18 cellular contexts compared by ENCODE assay signal in the genomic region with DNA sequence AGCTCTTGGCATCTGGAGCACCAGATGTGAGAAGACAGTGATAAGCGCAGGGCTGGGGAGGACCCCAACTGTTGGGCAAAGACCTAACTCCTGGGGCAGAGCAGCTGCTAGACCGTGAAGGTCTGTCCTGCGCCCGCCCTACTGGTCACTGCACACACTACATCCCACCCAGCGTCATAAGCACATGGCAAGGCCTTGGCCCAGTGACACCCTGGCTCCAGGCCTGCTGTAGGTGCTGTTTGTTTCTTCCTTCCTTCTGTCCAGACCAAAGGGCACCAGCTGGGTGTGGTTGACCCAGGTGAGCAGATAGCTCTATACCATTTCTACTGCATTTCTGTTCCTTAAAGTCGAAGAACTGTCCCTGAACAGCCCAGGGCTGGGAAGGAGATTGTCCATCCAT. TPM values are rescaled to one million over a fixed set of nuclear protein-coding genes. Genes with fewer than 3 reads are reported as not detected.
DNase-seq lines count a peak whose midpoint lies in the region; ATAC-seq and TF ChIP-seq lines count a peak whose summit lies in the region.
"Had no signal": no experiment of that assay in that cellular context is flagged by ENCODE, and none has a peak within 500 bp of the region (broad histone marks: within the 10 kb centered on the region; RNA-seq: fewer than 3 reads in every experiment).

No MANE protein-coding gene starts in this region.

- no peak overlapping the region for H3K27ac ChIP-seq in heart left ventricle

- POLR2A ChIA-PET in WTC11 (lab: Charles Lee) = no interaction called here

- intact Hi-C loops in natural killer cell (cut with micrococcal nuclease) (no loop called here), heart left ventricle (cut with DNase I) (no loop called here)

- 82 to 86% (median 85%) methylated on average over 6 of the region's 6 CpGs for WGBS in heart left ventricle, 4 donors

- no peaks in the 10 kb centered on the region for H3K36me3 ChIP-seq in heart left ventricle

- no peak overlapping the region for H3K4me3 Mint-ChIP-seq in natural killer cell treated with Interleukin-12 subunit alpha and Interleukin-12 subunit beta and Interleukin-15 and Interleukin-18, amount 100 ng/mL, for 72 hours
- H3K4me3 Mint-ChIP-seq in natural killer cell (no peak overlapping the region), WTC11 (no peak overlapping the region), mesothelial cell of epicardium (no peak overlapping the region)
- H3K4me3 Mint-ChIP-seq: activated CD4-positive, alpha-beta memory T cell treated with anti-CD3 and anti-CD28 coated beads for 36 hours; activated naive CD4-positive, alpha-beta T cell treated with anti-CD3 and anti-CD28 coated beads, Interleukin-2, amount 10 ng/mL, durations not matched to agents 7 days and 5 days; CD4-positive, alpha-beta memory T cell; nephron progenitor cell; stimulated activated naive CD8-positive, alpha-beta T cell treated with anti-CD3 and anti-CD28 coated beads, Interleukin-15, Interleukin-2, amounts not matched to agents 100 ng/mL and 50 ng/mL, for 24 hours had no signal

- H3K4me3 ChIP-seq in heart left ventricle = no peak overlapping the region

- no peaks in the 10 kb centered on the region for H3K36me3 Mint-ChIP-seq in natural killer cell treated with Interleukin-12 subunit alpha and Interleukin-12 subunit beta and Interleukin-15 and Interleukin-18, amount 100 ng/mL, for 72 hours
- H3K36me3 Mint-ChIP-seq in natural killer cell (no peaks in the 10 kb centered on the region), WTC11 (no peaks in the 10 kb centered on the region), mesothelial cell of epicardium (no peaks in the 10 kb centered on the region)
- H3K36me3 Mint-ChIP-seq: activated CD4-positive, alpha-beta memory T cell treated with anti-CD3 and anti-CD28 coated beads for 36 hours; activated naive CD4-positive, alpha-beta T cell treated with anti-CD3 and anti-CD28 coated beads, Interleukin-2, amount 10 ng/mL, durations not matched to agents 7 days and 5 days; CD4-positive, alpha-beta memory T cell had no signal

- peaks cover 6% of the 10 kb centered on the region for H3K9me3 Mint-ChIP-seq in natural killer cell treated with Interleukin-12 subunit alpha and Interleukin-12 subunit beta and Interleukin-15 and Interleukin-18, amount 100 ng/mL, for 72 hours
- H3K9me3 Mint-ChIP-seq in natural killer cell (peaks cover 0 to 6% of the 10 kb centered on the region in 2 donors), WTC11 (peaks cover 14% of the 10 kb centered on the region), mesothelial cell of epicardium (peaks cover 13% of the 10 kb centered on the region)
- H3K9me3 Mint-ChIP-seq: activated CD4-positive, alpha-beta memory T cell treated with anti-CD3 and anti-CD28 coated beads for 36 hours; activated naive CD4-positive, alpha-beta T cell treated with anti-CD3 and anti-CD28 coated beads, Interleukin-2, amount 10 ng/mL, durations not matched to agents 7 days and 5 days; nephron progenitor cell had no signal

- DNase-seq in natural killer cell treated with Interleukin-12 subunit alpha and Interleukin-12 subunit beta and Interleukin-15 and Interleukin-18, amount 100 ng/mL, for 72 hours (ENCODE audit: low spot score) = peak; percentile 8
- DNase-seq in natural killer cell (no peak), WTC11 (ENCODE audit: low spot score) (no peak), mesothelial cell of epicardium (ENCODE audit: low spot score in 2 of 2, unreplicated experiment in 2 of 2) (no peak), heart left ventricle (no peak), DMS153 treated with DMSO at 0.1 percent for 48 hours (lab: John Stamatoyannopoulos, UW; ENCODE audit: unreplicated experiment) (no peak)
- DNase-seq: activated CD4-positive, alpha-beta memory T cell treated with anti-CD3 and anti-CD28 coated beads for 36 hours; activated naive CD4-positive, alpha-beta T cell treated with anti-CD3 and anti-CD28 coated beads, Interleukin-2, amount 10 ng/mL, durations not matched to agents 7 days and 5 days; activated T-cell treated with anti-CD3 and anti-CD28 coated beads, Interleukin-2, amount 50 U/mL, for 1 hour; CD4-positive, alpha-beta memory T cell; glutamatergic neuron; mammary epithelial cell; NCI-H1105 treated with DMSO at 0.1 percent for 48 hours; nephron progenitor cell; SW 1271 had no signal

- H3K27ac Mint-ChIP-seq in natural killer cell treated with Interleukin-12 subunit alpha and Interleukin-12 subunit beta and Interleukin-15 and Interleukin-18, amount 100 ng/mL, for 72 hours = peak overlapping the region in 1 of 2 donors; percentile 38
- H3K27ac Mint-ChIP-seq in natural killer cell (no peak overlapping the region), WTC11 (no peak overlapping the region), mesothelial cell of epicardium (no peak overlapping the region)
- H3K27ac Mint-ChIP-seq: activated CD4-positive, alpha-beta memory T cell treated with anti-CD3 and anti-CD28 coated beads for 36 hours; activated naive CD4-positive, alpha-beta T cell treated with anti-CD3 and anti-CD28 coated beads, Interleukin-2, amount 10 ng/mL, durations not matched to agents 7 days and 5 days; CD4-positive, alpha-beta memory T cell; nephron progenitor cell; stimulated activated naive CD8-positive, alpha-beta T cell treated with anti-CD3 and anti-CD28 coated beads, Interleukin-15, Interleukin-2, amounts not matched to agents 100 ng/mL and 50 ng/mL, for 24 hours had no signal

- no peaks in the 10 kb centered on the region for H3K9me3 ChIP-seq in heart left ventricle

- peaks cover 0 to 3% (median 0%) of the 10 kb centered on the region in 9 donors for H3K27me3 ChIP-seq in heart left ventricle

- ATAC-seq in natural killer cell treated with Interleukin-12 subunit alpha and Interleukin-12 subunit beta and Interleukin-15 and Interleukin-18, amount 100 ng/mL, for 72 hours = peak; percentile 28 to 52
- no peak for ATAC-seq in natural killer cell
- ATAC-seq in WTC11 = peak; percentile 81
- no peak for ATAC-seq in HG03520 (IDR thresholded peaks at IDR 0.05; ENCODE audit: unreplicated experiment)
- no peak for ATAC-seq in GM21717 (IDR thresholded peaks at IDR 0.05; ENCODE audit: unreplicated experiment)
- no peak for ATAC-seq in heart left ventricle

- CTCF ChIA-PET in WTC11 (lab: Charles Lee) = interaction anchor here (0.5 to 1.3 kb wide), 2 partner anchors 46 to 52 kb away, joined by 3 to 4 read pairs; no protein-coding TSS in a partner anchor

- peaks cover 7 to 19% of the 10 kb centered on the region in 2 donors for H3K27me3 Mint-ChIP-seq in natural killer cell treated with Interleukin-12 subunit alpha and Interleukin-12 subunit beta and Interleukin-15 and Interleukin-18, amount 100 ng/mL, for 72 hours
- H3K27me3 Mint-ChIP-seq in natural killer cell (ENCODE audit: low read depth in 2 of 2) (peaks cover 0 to 8% of the 10 kb centered on the region in 2 donors), WTC11 (ENCODE audit: low read depth) (no peaks in the 10 kb centered on the region), mesothelial cell of epicardium (ENCODE audit: low read depth) (no peaks in the 10 kb centered on the region)

- TF ChIP-seq CTCF in natural killer cell (IDR thresholded peaks at IDR 0.05) (no peak), WTC11 (IDR thresholded peaks at IDR 0.05) (no peak), mesothelial cell of epicardium (IDR thresholded peaks at IDR 0.05; ENCODE audit: unreplicated experiment) (peak; percentile 9), heart left ventricle (IDR thresholded peaks at IDR 0.05) (no peak)

- peaks cover 5 to 8% of the 10 kb centered on the region in 2 donors for H3K4me1 Mint-ChIP-seq in natural killer cell treated with Interleukin-12 subunit alpha and Interleukin-12 subunit beta and Interleukin-15 and Interleukin-18, amount 100 ng/mL, for 72 hours (ENCODE audit: low read depth in 2 of 2)
- H3K4me1 Mint-ChIP-seq in natural killer cell = no peaks in the 10 kb centered on the region
- 0 out of 2 replicates have a peak, but pooled peaks cover 3% of the 10 kb centered on the region for H3K4me1 Mint-ChIP-seq in WTC11
- H3K4me1 Mint-ChIP-seq in mesothelial cell of epicardium = no peaks in the 10 kb centered on the region
- H3K4me1 Mint-ChIP-seq: activated naive CD4-positive, alpha-beta T cell treated with anti-CD3 and anti-CD28 coated beads, Interleukin-2, amount 10 ng/mL, durations not matched to agents 7 days and 5 days; CD4-positive, alpha-beta memory T cell had no signal

- TF ChIP-seq POLR2A in heart left ventricle (IDR thresholded peaks at IDR 0.05) = no peak

- no peaks in the 10 kb centered on the region for H3K4me1 ChIP-seq in heart left ventricle

TF ChIP-seq in WTC11, 78 proteins besides CTCF, POLR2A, EP300 and RAD21 (continues in another document):
- TF ChIP-seq, protein P1, sequence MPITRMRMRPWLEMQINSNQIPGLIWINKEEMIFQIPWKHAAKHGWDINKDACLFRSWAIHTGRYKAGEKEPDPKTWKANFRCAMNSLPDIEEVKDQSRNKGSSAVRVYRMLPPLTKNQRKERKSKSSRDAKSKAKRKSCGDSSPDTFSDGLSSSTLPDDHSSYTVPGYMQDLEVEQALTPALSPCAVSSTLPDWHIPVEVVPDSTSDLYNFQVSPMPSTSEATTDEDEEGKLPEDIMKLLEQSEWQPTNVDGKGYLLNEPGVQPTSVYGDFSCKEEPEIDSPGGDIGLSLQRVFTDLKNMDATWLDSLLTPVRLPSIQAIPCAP (CRISPR knock-in tag; IDR thresholded peaks at IDR 0.05) = no peak
- TF ChIP-seq SMAD4 (CRISPR knock-in tag; IDR thresholded peaks at IDR 0.05) (no peak), HMGA2 (CRISPR knock-in tag; IDR thresholded peaks at IDR 0.05) (no peak)

RNA-seq across cellular contexts. Expression of a gene that starts 6.4 kb away (rescaled TPM):
- 1 to 10 TPM; 6.5 to 9.7 TPM for total RNA-seq in natural killer cell treated with Interleukin-12 subunit alpha and Interleukin-12 subunit beta and Interleukin-15 and Interleukin-18, amount 100 ng/mL, for 72 hours
- total RNA-seq in natural killer cell = 10 to 100 TPM in 1 of 3 donors, 1 to 10 TPM in 2; 5.6 to 10.3 (median 7.6) TPM
- 0.35 to 0.82 TPM (median 0.53 TPM) in 3 replicates for total RNA-seq in WTC11 (2021)
- total RNA-seq in mesothelial cell of epicardium = 3.4 to 4.0 TPM (median 3.6 TPM) in 3 replicates
- 1 to 10 TPM in 4 of 9 donors, under 1 TPM in 4, not detected in 1; 0.25 to 1.7 (median 0.97) TPM for total RNA-seq in heart left ventricle
- under 1 TPM; 0.32 to 0.65 TPM for polyA plus RNA-seq in heart left ventricle
- polyA plus RNA-seq: CD4-positive, alpha-beta memory T cell had no signal

RNA-seq across cellular contexts. Expression of a gene that starts 58.0 kb away (rescaled TPM):
- total RNA-seq in natural killer cell treated with Interleukin-12 subunit alpha and Interleukin-12 subunit beta and Interleukin-15 and Interleukin-18, amount 100 ng/mL, for 72 hours = 100 to 1,000 TPM in 1 of 2 donors, 10 to 100 TPM in 1; 94.3 to 123 TPM
- total RNA-seq in natural killer cell (1 to 10 TPM; 3.2 to 4.5 (median 4.2) TPM), WTC11 (2021) (4.4 to 6.1 TPM (median 4.7 TPM) in 3 replicates), mesothelial cell of epicardium (9.5 to 14.2 TPM (median 11.6 TPM) in 3 replicates), heart left ventricle (1 to 10 TPM; 2.0 to 4.5 (median 3.3) TPM)
- 1 to 10 TPM; 1.9 to 4.9 TPM for polyA plus RNA-seq in heart left ventricle

Comparison
In these comparisons a context has a peak if more than half of its experiments do, and no peak if none do; other contexts are left out.
1. ATAC-seq: peak in natural killer cell treated with Interleukin-12 subunit alpha and Interleukin-12 subunit beta and Interleukin-15 and Interleukin-18, amount 100 ng/mL, for 72 hours (2 of 2) and WTC11 (single experiment); none in natural killer cell (0 of 3), HG03520 (single experiment), GM21717 (single experiment) and heart left ventricle (0 of 4).